In the genomic region with DNA sequence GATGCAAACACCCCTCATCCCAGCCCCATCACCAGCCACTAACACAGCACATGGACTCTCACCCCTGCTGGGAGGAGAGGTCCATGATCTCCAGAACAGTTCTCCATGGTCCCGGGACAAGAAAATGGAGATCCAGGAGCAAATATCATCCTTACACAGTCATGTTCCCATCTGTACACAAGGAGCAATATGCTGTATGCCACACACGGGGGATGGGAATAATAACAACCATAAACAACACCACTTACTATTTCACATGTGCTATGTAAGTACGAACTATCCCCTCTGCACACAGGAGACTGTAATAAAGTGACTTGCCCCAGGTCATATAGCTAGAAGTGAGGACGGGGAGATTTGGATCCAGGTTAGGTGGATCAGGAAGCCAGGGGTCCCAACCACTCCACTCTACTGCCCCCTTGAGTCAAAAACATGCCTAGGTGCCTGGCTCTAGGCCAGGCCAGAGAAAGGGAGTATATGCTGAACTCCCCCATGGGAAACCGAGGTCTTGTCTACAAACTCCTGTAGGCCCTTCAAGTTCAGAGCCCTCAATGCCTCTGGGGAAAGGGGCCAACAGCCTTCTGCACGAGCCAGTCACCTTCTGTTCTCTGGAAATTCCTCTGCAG, we compare ENCODE assay signal across 8 cellular contexts.
DNase-seq lines count a peak whose midpoint lies in the region; ATAC-seq and TF ChIP-seq lines count a peak whose summit lies in the region.

No MANE protein-coding gene starts in this region.

- no peak overlapping the region for H3K4me3 Mint-ChIP-seq in memory B cell

- peak; percentile 57 for TF ChIP-seq CTCF in GM12865 (IDR thresholded peaks at IDR 0.05; ENCODE audit: insufficient read depth, low read depth, low read length, missing control alignments)
- TF ChIP-seq CTCF in cardiac fibroblast (IDR thresholded peaks at IDR 0.05; ENCODE audit: low read depth, low read length): peak; percentile 69

- H3K27me3 Mint-ChIP-seq in memory B cell: no peaks in the 10 kb centered on the region

- DNase-seq in ACHN (peak; percentile 57), GM12865 (ENCODE audit: low read depth) (peak; percentile 57), NCI-H69 (lab: John Stamatoyannopoulos, UW) (peak; percentile 65), cardiac fibroblast (ENCODE audit: low read depth in 2 of 2) (peak; percentile 48 to 56), memory B cell (ENCODE audit: low spot score in 2 of 2) (no peak), globus pallidus (ENCODE audit: low spot score) (no peak), dedifferentiated amniotic fluid mesenchymal stem cell (ENCODE audit: extremely low spot score) (no peak), NCI-H2227 treated with DMSO at 0.1 percent for 48 hours (lab: John Stamatoyannopoulos, UW) (no peak)

- ATAC-seq in memory B cell (ENCODE audit: low read depth): peak; percentile 42

- no peaks in the 10 kb centered on the region for H3K9me3 Mint-ChIP-seq in memory B cell

- in situ Hi-C loops in ACHN (cut with HindIII; ENCODE audit: low pct_ligation_motif_present, low pct_unique_long_range_greater_than_20kb, low sequenced_read_pairs): no loop called here

- no peak overlapping the region for H3K27ac Mint-ChIP-seq in memory B cell

- no peak overlapping the region for H3K4me3 ChIP-seq in GM12865 (ENCODE audit: low read depth, low read length)
- H3K4me3 ChIP-seq in cardiac fibroblast (replicated peaks in 1 of 2; ENCODE audit: low read depth in 2 of 2, low read length in 2 of 2): no peak overlapping the region

- H3K36me3 Mint-ChIP-seq in memory B cell: no peaks in the 10 kb centered on the region

- H3K4me1 Mint-ChIP-seq in memory B cell: no peaks in the 10 kb centered on the region

Comparison
In these comparisons a context has a peak if more than half of its experiments do, and no peak if none do; other contexts are left out.
1. DNase-seq: peak in ACHN (single experiment), GM12865 (single experiment), NCI-H69 (single experiment) and cardiac fibroblast (2 of 2); none in memory B cell (0 of 2), globus pallidus (single experiment), dedifferentiated amniotic fluid mesenchymal stem cell (single experiment) and NCI-H2227 treated with DMSO at 0.1 percent for 48 hours (single experiment).